ENCODE assay signal across 13 cellular contexts in the genomic region with DNA sequence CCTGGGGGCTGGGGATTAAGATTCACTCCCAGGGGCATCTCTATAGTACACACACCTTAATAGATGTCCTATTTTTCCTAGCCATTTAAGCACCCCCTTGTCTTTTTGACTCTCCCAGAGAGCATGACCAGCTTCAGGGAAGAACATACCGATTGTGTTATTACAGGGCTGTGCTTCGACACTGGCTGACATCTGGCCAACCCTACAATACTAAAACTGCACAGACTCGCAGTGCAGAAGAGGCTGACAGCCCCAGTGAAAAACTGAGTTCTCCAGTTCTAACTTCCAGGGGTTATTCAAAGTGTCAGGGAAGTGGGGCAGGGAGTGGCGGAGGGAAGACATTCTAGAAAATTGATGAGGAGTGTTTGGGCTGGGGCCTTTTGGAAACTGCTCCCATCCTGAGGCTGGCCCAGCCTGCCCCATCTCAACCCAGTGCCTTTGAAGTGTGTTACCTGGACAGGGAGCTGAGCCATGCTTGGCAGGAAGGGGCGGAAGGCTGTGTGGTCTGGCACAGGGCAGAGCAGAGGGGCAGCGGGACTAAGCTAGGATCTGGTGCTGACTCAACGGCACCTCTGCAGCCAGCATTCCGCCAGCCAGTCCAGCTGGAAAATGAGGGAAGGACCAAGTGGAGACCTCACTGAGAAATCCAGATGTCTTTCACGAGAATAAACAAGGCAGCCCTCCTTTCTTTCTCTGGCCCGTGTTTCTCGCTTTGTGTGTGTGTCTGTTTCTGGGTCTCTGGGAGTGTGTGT. TPM values are rescaled to one million over a fixed set of nuclear protein-coding genes. Genes with fewer than 3 reads are reported as not detected.
DNase-seq lines count a peak whose midpoint lies in the region; ATAC-seq and TF ChIP-seq lines count a peak whose summit lies in the region.
"Had no signal": no experiment of that assay in that cellular context is flagged by ENCODE, and none has a peak within 500 bp of the region (broad histone marks: within the 10 kb centered on the region; RNA-seq: fewer than 3 reads in every experiment).

No MANE protein-coding gene starts in this region.

- no peak for ATAC-seq in GM18511 (IDR thresholded peaks at IDR 0.05; ENCODE audit: unreplicated experiment)
- ATAC-seq: left colon had no signal

- no peak overlapping the region for H2AFZ ChIP-seq in SK-N-SH (ENCODE audit: low read depth)
- H2AFZ ChIP-seq: PC-9 had no signal

- TF ChIP-seq RAD21 in SK-N-SH (IDR thresholded peaks at IDR 0.05; ENCODE audit: low read length): no peak

- TF ChIP-seq POLR2A in tibial nerve (IDR thresholded peaks at IDR 0.05): no peak

- H3K9ac ChIP-seq in SK-N-SH: no peak overlapping the region
- H3K9ac ChIP-seq in muscle layer of colon (ENCODE audit: low read length): no peak overlapping the region

- no peak overlapping the region for H3K27ac ChIP-seq in SK-N-SH (ENCODE audit: low read depth in 2 of 2, low read length in 1 of 2)
- peak overlapping the region; percentile 73 for H3K27ac ChIP-seq in muscle layer of colon (ENCODE audit: low read depth, low read length)
- peak overlapping the region in 3 of 4 donors; percentile 29 to 78 (median 74) for H3K27ac ChIP-seq in tibial nerve
- H3K27ac ChIP-seq: PC-9 had no signal

- DNase-seq in SK-N-SH (no peak), fibroblast of pulmonary artery (ENCODE audit: low read depth) (peak; percentile 23), tibial nerve (ENCODE audit: low spot score in 2 of 2) (peak in 1 of 2 donors; percentile 41), T1000 (lab: John Stamatoyannopoulos, UW) (no peak), NCI-H2196 treated with DMSO at 0.1 percent for 48 hours (lab: John Stamatoyannopoulos, UW; ENCODE audit: unreplicated experiment) (no peak), cerebellar nuclear complex (lab: John Stamatoyannopoulos, UW) (no peak)
- DNase-seq: activated CD8-positive, alpha-beta memory T cell treated with anti-CD3 and anti-CD28 coated beads, Interleukin-2, amount 50 U/mL, for 48 hours; anterior cingulate cortex; erythroblast had no signal

- H3K36me3 ChIP-seq in SK-N-SH (replicated peaks in 1 of 2; ENCODE audit: control insufficient read depth in 1 of 2, insufficient read depth in 2 of 2, low read length in 1 of 2) (no peaks in the 10 kb centered on the region), muscle layer of colon (ENCODE audit: insufficient read depth, low read length) (no peaks in the 10 kb centered on the region), tibial nerve (no peaks in the 10 kb centered on the region)

- H3F3A ChIP-seq in SK-N-SH (replicated peaks; ENCODE audit: insufficient read depth): peaks cover 4% of the 10 kb centered on the region

- H3K27me3 ChIP-seq in SK-N-SH (ENCODE audit: insufficient read depth) (no peaks in the 10 kb centered on the region), muscle layer of colon (ENCODE audit: control insufficient read depth in 1 of 2, insufficient read depth in 2 of 2, low read length in 2 of 2) (no peaks in the 10 kb centered on the region), tibial nerve (no peaks in the 10 kb centered on the region)

- no peak overlapping the region for H3K4me3 ChIP-seq in SK-N-SH (ENCODE audit: low read depth in 2 of 2, low read length in 1 of 2)
- no peak overlapping the region for H3K4me3 ChIP-seq in fibroblast of pulmonary artery (replicated peaks; ENCODE audit: low read depth, low read length)
- H3K4me3 ChIP-seq in muscle layer of colon (ENCODE audit: low read depth in 1 of 2, low read length in 2 of 2): peak overlapping the region in 1 of 2 donors; percentile 3
- H3K4me3 ChIP-seq in tibial nerve: no peak overlapping the region
- H3K4me3 ChIP-seq: PC-9 had no signal

- H3K9me3 ChIP-seq in SK-N-SH (no peaks in the 10 kb centered on the region), muscle layer of colon (ENCODE audit: low read length) (no peaks in the 10 kb centered on the region), tibial nerve (peaks cover 0 to 4% (median 0%) of the 10 kb centered on the region in 4 donors)

- no peak for TF ChIP-seq CTCF in SK-N-SH (IDR thresholded peaks at IDR 0.05)
- TF ChIP-seq CTCF in fibroblast of pulmonary artery (IDR thresholded peaks at IDR 0.05; ENCODE audit: low read length, missing control alignments): no peak
- TF ChIP-seq CTCF in tibial nerve (IDR thresholded peaks at IDR 0.05): no peak

- H3K79me2 ChIP-seq in SK-N-SH (ENCODE audit: insufficient read depth): no peaks in the 10 kb centered on the region

- no peak overlapping the region for H3K4me2 ChIP-seq in SK-N-SH
- H3K4me2 ChIP-seq: PC-9 had no signal

- POLR2A ChIA-PET in SK-N-SH (lab: Yijun Ruan, JAX): no interaction called here

- no peaks in the 10 kb centered on the region for H4K20me1 ChIP-seq in SK-N-SH (ENCODE audit: insufficient read depth)

- no peak for TF ChIP-seq EP300 in SK-N-SH (IDR thresholded peaks at IDR 0.05; ENCODE audit: borderline replicate concordance in 1 of 2, low read depth in 1 of 2, low read length in 1 of 2)
- TF ChIP-seq EP300 in tibial nerve (IDR thresholded peaks at IDR 0.05): peak in 1 of 2 donors; percentile 20

- CTCF ChIA-PET in SK-N-SH (lab: Yijun Ruan, JAX): interaction anchor here (0.6 to 1.2 kb wide), 5 partner anchors 12 to 800 kb away, joined by 3 read pairs; no protein-coding TSS in a partner anchor

- H3K4me1 ChIP-seq in SK-N-SH (ENCODE audit: control insufficient read depth in 1 of 2, insufficient read depth in 2 of 2, low read depth in 1 of 2, low read length in 1 of 2): peaks cover 12 to 14% of the 10 kb centered on the region in 2 experiments; a peak in 3 of 4 replicates
- H3K4me1 ChIP-seq in muscle layer of colon (ENCODE audit: insufficient read depth, low read length): peaks cover 43% of the 10 kb centered on the region
- peaks cover 0 to 38% (median 0%) of the 10 kb centered on the region in 4 donors for H3K4me1 ChIP-seq in tibial nerve

- no peaks in the 10 kb centered on the region for H3K9me2 ChIP-seq in SK-N-SH

- WGBS in SK-N-SH (ENCODE audit: low lambda C conversion rate): 66% methylated on average over 10 of the region's 11 CpGs
- WGBS in tibial nerve, 2 donors: 43 to 50% methylated on average over 10 to 11 of the region's 11 CpGs

TF ChIP-seq in SK-N-SH, 30 proteins besides CTCF, POLR2A, EP300 and RAD21:
- TF ChIP-seq TCF12 (IDR thresholded peaks at IDR 0.05) (peak; percentile 20; the same call in 1 of the 2 replicates), YY1 (IDR thresholded peaks at IDR 0.05; ENCODE audit: low read depth) (no peak), CHD2 (IDR thresholded peaks at IDR 0.05; ENCODE audit: low read length, partially characterized antibody) (no peak), FOSL2 (IDR thresholded peaks at IDR 0.05; ENCODE audit: borderline replicate concordance, low read depth) (0 out of 2 replicates have a peak, but pooled peaks have one; percentile 3), SMC3 (IDR thresholded peaks at IDR 0.05; ENCODE audit: low read depth, low read length) (no peak), FOXJ3 (CRISPR knock-in tag; IDR thresholded peaks at IDR 0.05) (no peak), RFX5 (IDR thresholded peaks at IDR 0.05; ENCODE audit: low read length) (no peak), GABPA (IDR thresholded peaks at IDR 0.05; ENCODE audit: low read depth) (no peak)
- TF ChIP-seq, protein P1, sequence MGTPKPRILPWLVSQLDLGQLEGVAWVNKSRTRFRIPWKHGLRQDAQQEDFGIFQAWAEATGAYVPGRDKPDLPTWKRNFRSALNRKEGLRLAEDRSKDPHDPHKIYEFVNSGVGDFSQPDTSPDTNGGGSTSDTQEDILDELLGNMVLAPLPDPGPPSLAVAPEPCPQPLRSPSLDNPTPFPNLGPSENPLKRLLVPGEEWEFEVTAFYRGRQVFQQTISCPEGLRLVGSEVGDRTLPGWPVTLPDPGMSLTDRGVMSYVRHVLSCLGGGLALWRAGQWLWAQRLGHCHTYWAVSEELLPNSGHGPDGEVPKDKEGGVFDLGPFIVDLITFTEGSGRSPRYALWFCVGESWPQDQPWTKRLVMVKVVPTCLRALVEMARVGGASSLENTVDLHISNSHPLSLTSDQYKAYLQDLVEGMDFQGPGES (IDR thresholded peaks at IDR 0.05; ENCODE audit: low read depth, low read length): no peak
- TF ChIP-seq, protein P2, sequence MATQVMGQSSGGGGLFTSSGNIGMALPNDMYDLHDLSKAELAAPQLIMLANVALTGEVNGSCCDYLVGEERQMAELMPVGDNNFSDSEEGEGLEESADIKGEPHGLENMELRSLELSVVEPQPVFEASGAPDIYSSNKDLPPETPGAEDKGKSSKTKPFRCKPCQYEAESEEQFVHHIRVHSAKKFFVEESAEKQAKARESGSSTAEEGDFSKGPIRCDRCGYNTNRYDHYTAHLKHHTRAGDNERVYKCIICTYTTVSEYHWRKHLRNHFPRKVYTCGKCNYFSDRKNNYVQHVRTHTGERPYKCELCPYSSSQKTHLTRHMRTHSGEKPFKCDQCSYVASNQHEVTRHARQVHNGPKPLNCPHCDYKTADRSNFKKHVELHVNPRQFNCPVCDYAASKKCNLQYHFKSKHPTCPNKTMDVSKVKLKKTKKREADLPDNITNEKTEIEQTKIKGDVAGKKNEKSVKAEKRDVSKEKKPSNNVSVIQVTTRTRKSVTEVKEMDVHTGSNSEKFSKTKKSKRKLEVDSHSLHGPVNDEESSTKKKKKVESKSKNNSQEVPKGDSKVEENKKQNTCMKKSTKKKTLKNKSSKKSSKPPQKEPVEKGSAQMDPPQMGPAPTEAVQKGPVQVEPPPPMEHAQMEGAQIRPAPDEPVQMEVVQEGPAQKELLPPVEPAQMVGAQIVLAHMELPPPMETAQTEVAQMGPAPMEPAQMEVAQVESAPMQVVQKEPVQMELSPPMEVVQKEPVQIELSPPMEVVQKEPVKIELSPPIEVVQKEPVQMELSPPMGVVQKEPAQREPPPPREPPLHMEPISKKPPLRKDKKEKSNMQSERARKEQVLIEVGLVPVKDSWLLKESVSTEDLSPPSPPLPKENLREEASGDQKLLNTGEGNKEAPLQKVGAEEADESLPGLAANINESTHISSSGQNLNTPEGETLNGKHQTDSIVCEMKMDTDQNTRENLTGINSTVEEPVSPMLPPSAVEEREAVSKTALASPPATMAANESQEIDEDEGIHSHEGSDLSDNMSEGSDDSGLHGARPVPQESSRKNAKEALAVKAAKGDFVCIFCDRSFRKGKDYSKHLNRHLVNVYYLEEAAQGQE (IDR thresholded peaks at IDR 0.05; ENCODE audit: low read depth, low read length): no peak
- TF ChIP-seq, protein P3, sequence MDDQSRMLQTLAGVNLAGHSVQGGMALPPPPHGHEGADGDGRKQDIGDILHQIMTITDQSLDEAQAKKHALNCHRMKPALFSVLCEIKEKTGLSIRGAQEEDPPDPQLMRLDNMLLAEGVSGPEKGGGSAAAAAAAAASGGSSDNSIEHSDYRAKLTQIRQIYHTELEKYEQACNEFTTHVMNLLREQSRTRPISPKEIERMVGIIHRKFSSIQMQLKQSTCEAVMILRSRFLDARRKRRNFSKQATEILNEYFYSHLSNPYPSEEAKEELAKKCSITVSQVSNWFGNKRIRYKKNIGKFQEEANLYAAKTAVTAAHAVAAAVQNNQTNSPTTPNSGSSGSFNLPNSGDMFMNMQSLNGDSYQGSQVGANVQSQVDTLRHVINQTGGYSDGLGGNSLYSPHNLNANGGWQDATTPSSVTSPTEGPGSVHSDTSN (IDR thresholded peaks at IDR 0.05): no peak

RNA-seq across cellular contexts. Expression of a gene that starts 15.4 kb away (rescaled TPM):
- 156 and 323 TPM in 2 replicates for polyA plus RNA-seq in SK-N-SH (2012; rRNA removed)
- polyA plus RNA-seq in SK-N-SH (2012; cell fraction: cytosol; rRNA removed): 92.2 and 140 TPM in 2 replicates
- polyA plus RNA-seq in SK-N-SH (2012; cell fraction: nucleus; rRNA removed): 204 and 262 TPM in 2 replicates
- 1,000 to 10,000 TPM in 2 of 4 donors, 100 to 1,000 TPM in 2; 178 to 1,859 (median 1,369) TPM for total RNA-seq in tibial nerve

Comparison
In these comparisons a context has a peak if more than half of its experiments do, and no peak if none do; other contexts are left out.
1. H3K27ac ChIP-seq: peak in muscle layer of colon (single experiment) and tibial nerve (3 of 4); none in SK-N-SH (0 of 2).